In the genomic region with DNA sequence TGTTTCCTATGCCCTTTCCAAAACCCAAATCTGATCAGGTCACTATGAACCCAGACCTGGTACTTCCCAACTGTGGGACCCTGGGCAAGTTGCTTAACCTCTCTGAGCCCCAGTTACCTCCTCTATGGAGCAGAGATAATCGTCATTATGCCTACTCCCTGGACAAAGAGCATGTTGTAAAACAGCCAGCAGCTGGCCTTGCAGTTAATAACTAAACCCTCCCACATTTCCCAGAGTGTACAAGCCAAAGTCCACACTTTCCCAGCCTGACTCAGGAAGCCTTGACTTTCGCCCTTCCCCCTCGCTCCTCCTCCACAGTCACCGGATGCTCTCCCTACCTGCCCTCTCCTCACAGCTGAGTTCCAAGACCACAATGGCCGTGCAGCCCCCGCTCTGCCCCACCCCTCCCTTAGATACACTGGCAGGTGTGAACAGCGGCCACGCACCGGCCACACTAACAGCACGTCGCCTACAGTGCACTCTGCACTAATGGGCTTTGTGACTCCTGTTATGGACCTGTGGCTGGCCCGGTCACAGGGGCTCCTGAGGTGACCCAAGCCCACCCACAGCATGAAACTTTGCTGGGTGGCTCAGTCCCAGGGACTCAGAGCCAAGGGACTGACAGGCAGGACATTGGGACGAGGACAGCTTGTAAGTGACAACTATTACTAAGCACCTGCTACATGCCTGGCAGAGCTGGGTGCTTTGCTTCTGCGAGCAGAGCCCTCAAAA, we compare ENCODE assay signal across 8 cellular contexts. TPM values are rescaled to one million over a fixed set of nuclear protein-coding genes. Genes with fewer than 3 reads are reported as not detected.
DNase-seq lines count a peak whose midpoint lies in the region; ATAC-seq, FAIRE-seq and TF ChIP-seq lines count a peak whose summit lies in the region.

No MANE protein-coding gene starts in this region.

- H3K9me3 Mint-ChIP-seq in naive thymus-derived CD4-positive, alpha-beta T cell, result no peaks in the 10 kb centered on the region

- H3K9me1 ChIP-seq in endothelial cell of umbilical vein (replicated peaks; ENCODE audit: control insufficient read depth, extremely low read depth, insufficient read depth, low read length), result no peaks in the 10 kb centered on the region

- peaks cover 0 to 7% (median 0%) of the 10 kb centered on the region in 5 donors for H3K27me3 Mint-ChIP-seq in naive thymus-derived CD4-positive, alpha-beta T cell

- peak overlapping the region; percentile 18 for H3K4me2 ChIP-seq in endothelial cell of umbilical vein (ENCODE audit: insufficient read depth, low read length)

- H3K9ac ChIP-seq in endothelial cell of umbilical vein (replicated peaks; ENCODE audit: extremely low read depth, insufficient read depth, low read length), result peak overlapping the region; percentile 25

- CTCF ChIA-PET in endothelial cell of umbilical vein (lab: Charles Lee), result interaction anchor here (0.6 to 1.6 kb wide), 4 partner anchors 11 to 175 kb away, joined by 3 to 4 read pairs (median 4); no protein-coding TSS in a partner anchor
- CTCF ChIA-PET in naive thymus-derived CD4-positive, alpha-beta T cell (lab: Charles Lee), result interaction anchor here (0.7 to 1.2 kb wide), 2 partner anchors 26 to 30 kb away, joined by 3 to 7 read pairs; no protein-coding TSS in a partner anchor

- H3K4me1 Mint-ChIP-seq in naive thymus-derived CD4-positive, alpha-beta T cell, result peaks cover 17 to 32% (median 23%) of the 10 kb centered on the region in 7 donors

- peak; percentile 92 for FAIRE-seq in endothelial cell of umbilical vein (lab: Jason Lieb, UNC)

- H3K4me3 Mint-ChIP-seq in naive thymus-derived CD4-positive, alpha-beta T cell, result peak overlapping the region in 8 of 10 donors; percentile 5 to 74 (median 20)

- intact Hi-C loops in endothelial cell of umbilical vein (cut with micrococcal nuclease), result loop anchor here (1.0 kb wide), 1 partner anchor 91 kb away; no protein-coding TSS in a partner anchor
- intact Hi-C loops in naive thymus-derived CD4-positive, alpha-beta T cell (cut with micrococcal nuclease), result no loop called here

- no peaks in the 10 kb centered on the region for H3K9me3 ChIP-seq in endothelial cell of umbilical vein (replicated peaks; ENCODE audit: control insufficient read depth, insufficient read depth, low read length)
- H3K9me3 ChIP-seq in naive thymus-derived CD4-positive, alpha-beta T cell (ENCODE audit: control insufficient read depth in 2 of 3, low read length in 3 of 3), result no peaks in the 10 kb centered on the region

- peaks cover 58% of the 10 kb centered on the region for H3K4me1 ChIP-seq in endothelial cell of umbilical vein (ENCODE audit: control insufficient read depth, extremely low read depth, insufficient read depth, low read length)
- peaks cover 4 to 21% of the 10 kb centered on the region in 2 donors for H3K4me1 ChIP-seq in naive thymus-derived CD4-positive, alpha-beta T cell (ENCODE audit: control insufficient read depth in 2 of 2, insufficient read depth in 2 of 2, low read length in 2 of 2)

- H3K27me3 ChIP-seq in endothelial cell of umbilical vein (ENCODE audit: control insufficient read depth in 2 of 2, insufficient read depth in 2 of 2, low read length in 2 of 2), result no peaks in the 10 kb centered on the region
- no peaks in the 10 kb centered on the region for H3K27me3 ChIP-seq in naive thymus-derived CD4-positive, alpha-beta T cell (ENCODE audit: control insufficient read depth in 2 of 2, insufficient read depth in 2 of 2, low read length in 2 of 2)

- H3K36me3 ChIP-seq in endothelial cell of umbilical vein (ENCODE audit: control insufficient read depth in 2 of 2, extremely low read depth in 1 of 2, insufficient read depth in 2 of 2, low read length in 2 of 2), result peaks cover 2 to 23% of the 10 kb centered on the region in 2 experiments
- no peaks in the 10 kb centered on the region for H3K36me3 ChIP-seq in naive thymus-derived CD4-positive, alpha-beta T cell (ENCODE audit: control insufficient read depth in 2 of 3, insufficient read depth in 3 of 3, low read length in 3 of 3)

- TF ChIP-seq CTCF in C4-2B (conservative IDR thresholded peaks at IDR 0.05) (no peak), endothelial cell of umbilical vein (IDR thresholded peaks at IDR 0.05; ENCODE audit: extremely low read depth in 1 of 2, insufficient read depth in 1 of 2, low read depth in 1 of 2, low read length in 2 of 2) (no peak)

- POLR2A ChIA-PET in endothelial cell of umbilical vein (lab: Charles Lee), result interaction anchor here (1.8 kb wide), 1 partner anchor 16 kb away, joined by 5 read pairs; the partner anchor contains the start of gene MFNG
- POLR2A ChIA-PET in naive thymus-derived CD4-positive, alpha-beta T cell (lab: Charles Lee), result no interaction called here

- no TSS peak for BruUV-seq in endothelial cell of umbilical vein (replicated peaks; lab: Mats Ljungman, UMichigan)

- no peaks in the 10 kb centered on the region for H3K79me2 ChIP-seq in endothelial cell of umbilical vein (ENCODE audit: control insufficient read depth, insufficient read depth, low read length)

- H2AFZ ChIP-seq in endothelial cell of umbilical vein (ENCODE audit: low read depth, low read length), result no peak overlapping the region

- dilution Hi-C loops in endothelial cell of umbilical vein (cut with MboI; ENCODE audit: extremely low pct_ligation_motif_present, low sequenced_read_pairs), result no loop called here

- no peak overlapping the region for H3K4me3 ChIP-seq in endothelial cell of umbilical vein (replicated peaks in 1 of 3; ENCODE audit: insufficient read depth in 1 of 3, low read depth in 1 of 3, low read length in 3 of 3)
- no peak overlapping the region for H3K4me3 ChIP-seq in naive thymus-derived CD4-positive, alpha-beta T cell (ENCODE audit: low read length)

- H3K27ac ChIP-seq in C4-2B, result peak overlapping the region; percentile 59
- H3K27ac ChIP-seq in endothelial cell of umbilical vein (ENCODE audit: insufficient read depth, low read depth, low read length), result peak overlapping the region; percentile 66
- no peak overlapping the region for H3K27ac ChIP-seq in naive thymus-derived CD4-positive, alpha-beta T cell (ENCODE audit: low read depth, low read length)

- no peak for ATAC-seq in naive thymus-derived CD4-positive, alpha-beta T cell
- no peak for ATAC-seq in HG02852 (IDR thresholded peaks at IDR 0.05; ENCODE audit: unreplicated experiment)

- H4K20me1 ChIP-seq in endothelial cell of umbilical vein (replicated peaks; ENCODE audit: control insufficient read depth, extremely low read depth, insufficient read depth, low read length), result no peaks in the 10 kb centered on the region

- DNase-seq in NCI-H2196 (lab: John Stamatoyannopoulos, UW; ENCODE audit: unreplicated experiment) (peak; percentile 72), endothelial cell of umbilical vein (ENCODE audit: low read depth, low spot score) (peak; percentile 92), GM19240 (ENCODE audit: insufficient read length, low spot score) (no peak), NK-92 (lab: John Stamatoyannopoulos, UW; ENCODE audit: unreplicated experiment) (no peak), NOMO-1 (lab: John Stamatoyannopoulos, UW; ENCODE audit: unreplicated experiment in 2 of 2) (no peak)
- no peak for DNase-seq in naive thymus-derived CD4-positive, alpha-beta T cell

- TF ChIP-seq POLR2A in endothelial cell of umbilical vein (IDR thresholded peaks at IDR 0.05; ENCODE audit: low read depth, low read length), result peak; percentile 51

- no peaks in the 10 kb centered on the region for H3K36me3 Mint-ChIP-seq in naive thymus-derived CD4-positive, alpha-beta T cell

- peak overlapping the region in 3 of 9 donors; percentile 8 to 82 (median 55) for H3K27ac Mint-ChIP-seq in naive thymus-derived CD4-positive, alpha-beta T cell

TF ChIP-seq in endothelial cell of umbilical vein, 7 proteins besides CTCF, POLR2A, EP300 and RAD21 (continues in another document):
- TF ChIP-seq MAX (IDR thresholded peaks at IDR 0.05; ENCODE audit: insufficient read depth, insufficient read length), result no peak

RNA-seq across cellular contexts. Expression of gene MFNG, which starts 15.6 kb away (rescaled TPM):
- total RNA-seq in endothelial cell of umbilical vein, result 188 and 197 TPM in 2 replicates
- 257 and 379 TPM in 2 replicates for polyA plus RNA-seq in endothelial cell of umbilical vein
- polyA plus RNA-seq in endothelial cell of umbilical vein (2011; cell fraction: cytosol; rRNA removed), result 194 and 222 TPM in 2 replicates
- polyA plus RNA-seq in endothelial cell of umbilical vein (2011; cell fraction: nucleus; rRNA removed), result 127 and 141 TPM in 2 replicates
- polyA plus RNA-seq in endothelial cell of umbilical vein (2012), result 125 and 143 TPM in 2 replicates
- 112 and 155 TPM in 2 replicates for polyA minus RNA-seq in endothelial cell of umbilical vein
- not detected for polyA minus RNA-seq in endothelial cell of umbilical vein (2011; cell fraction: cytosol; rRNA and poly(A)+ RNA removed)
- 35.3 and 50.5 TPM in 2 replicates for polyA minus RNA-seq in endothelial cell of umbilical vein (2011; cell fraction: nucleus; rRNA and poly(A)+ RNA removed)
- 100 to 1,000 TPM; 146 to 223 (median 203) TPM for total RNA-seq in naive thymus-derived CD4-positive, alpha-beta T cell
- polyA plus RNA-seq in naive thymus-derived CD4-positive, alpha-beta T cell, result 100 to 1,000 TPM; 350 to 449 TPM

RNA-seq across cellular contexts. Expression of gene CARD10, which starts 17.4 kb away (rescaled TPM):
- 39.5 and 40.6 TPM in 2 replicates for total RNA-seq in endothelial cell of umbilical vein
- polyA plus RNA-seq in endothelial cell of umbilical vein, result 36.1 and 42.0 TPM in 2 replicates
- polyA plus RNA-seq in endothelial cell of umbilical vein (2011; cell fraction: cytosol; rRNA removed), result 21.1 and 28.5 TPM in 2 replicates
- polyA plus RNA-seq in endothelial cell of umbilical vein (2011; cell fraction: nucleus; rRNA removed), result 44.8 and 58.7 TPM in 2 replicates
- 19.0 and 22.9 TPM in 2 replicates for polyA plus RNA-seq in endothelial cell of umbilical vein (2012)
- polyA minus RNA-seq in endothelial cell of umbilical vein, result 23.6 and 26.9 TPM in 2 replicates
- 12.5 TPM for polyA minus RNA-seq in endothelial cell of umbilical vein (2011; cell fraction: cytosol; rRNA and poly(A)+ RNA removed)
- 12.6 and 21.3 TPM in 2 replicates for polyA minus RNA-seq in endothelial cell of umbilical vein (2011; cell fraction: nucleus; rRNA and poly(A)+ RNA removed)
- 1 to 10 TPM in 1 of 5 experiments, under 1 TPM in 3, not detected in 1; 0.13 to 1.0 (median 0.57) TPM for total RNA-seq in naive thymus-derived CD4-positive, alpha-beta T cell
- under 1 TPM in 1 of 2 donors, not detected in 1; 0.69 TPM for polyA plus RNA-seq in naive thymus-derived CD4-positive, alpha-beta T cell

RNA-seq across cellular contexts. Expression of gene CDC42EP1, which starts 58.5 kb away (rescaled TPM):
- total RNA-seq in endothelial cell of umbilical vein, result 141 and 146 TPM in 2 replicates
- 82.2 and 100 TPM in 2 replicates for polyA plus RNA-seq in endothelial cell of umbilical vein
- polyA plus RNA-seq in endothelial cell of umbilical vein (2011; cell fraction: cytosol; rRNA removed), result 34.6 and 54.8 TPM in 2 replicates
- 26.2 and 27.8 TPM in 2 replicates for polyA plus RNA-seq in endothelial cell of umbilical vein (2011; cell fraction: nucleus; rRNA removed)
- 55.5 and 78.4 TPM in 2 replicates for polyA plus RNA-seq in endothelial cell of umbilical vein (2012)
- 16.9 and 24.9 TPM in 2 replicates for polyA minus RNA-seq in endothelial cell of umbilical vein
- 33.0 TPM for polyA minus RNA-seq in endothelial cell of umbilical vein (2011; cell fraction: cytosol; rRNA and poly(A)+ RNA removed)
- 13.5 and 26.4 TPM in 2 replicates for polyA minus RNA-seq in endothelial cell of umbilical vein (2011; cell fraction: nucleus; rRNA and poly(A)+ RNA removed)
- total RNA-seq in naive thymus-derived CD4-positive, alpha-beta T cell, result 1 to 10 TPM in 1 of 5 experiments, under 1 TPM in 3, not detected in 1; 0.27 to 1.6 (median 0.62) TPM
- not detected for polyA plus RNA-seq in naive thymus-derived CD4-positive, alpha-beta T cell

Comparison
In these comparisons a context has a peak if more than half of its experiments do, and no peak if none do; other contexts are left out.
1. DNase-seq: peak in NCI-H2196 (single experiment) and endothelial cell of umbilical vein (single experiment); none in naive thymus-derived CD4-positive, alpha-beta T cell (0 of 9), GM19240 (single experiment), NK-92 (single experiment) and NOMO-1 (0 of 2).
2. RNA of gene CARD10, which starts 17.4 kb away (total RNA-seq): 39.5 to 40.6 TPM in endothelial cell of umbilical vein; 0.13 to 1.0 TPM in naive thymus-derived CD4-positive, alpha-beta T cell; every median in the first group is over 10 times any median in the second.
3. RNA of gene CDC42EP1, which starts 58.5 kb away (total RNA-seq): 141 to 146 TPM in endothelial cell of umbilical vein; 0.27 to 1.6 TPM in naive thymus-derived CD4-positive, alpha-beta T cell; every median in the first group is over 10 times any median in the second.